8 cellular contexts compared by ENCODE assay signal in the genomic region with DNA sequence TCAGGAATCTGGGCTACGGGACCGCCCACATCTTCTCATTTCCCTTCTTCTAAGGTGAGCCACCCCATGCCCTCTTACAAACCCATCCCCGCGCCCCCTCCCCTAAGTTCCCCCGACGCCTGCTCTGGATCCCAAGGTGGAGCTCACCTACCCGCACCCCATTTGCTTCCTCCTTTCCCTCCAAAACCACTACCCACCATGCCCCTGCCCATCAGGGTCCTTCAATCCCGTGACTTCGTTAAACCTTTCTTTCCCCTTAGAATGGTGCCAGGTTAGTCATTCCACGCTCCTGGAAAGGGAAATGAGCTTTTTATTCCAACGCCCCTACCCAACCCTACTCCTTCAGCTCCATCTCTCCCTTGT. TPM values are rescaled to one million over a fixed set of nuclear protein-coding genes. Genes with fewer than 3 reads are reported as not detected.
DNase-seq lines count a peak whose midpoint lies in the region; ATAC-seq and TF ChIP-seq lines count a peak whose summit lies in the region.

No MANE protein-coding gene starts in this region.

- WGBS in transverse colon (ENCODE audit: low coverage in 1 of 2), 2 donors: 0 to 29% methylated on average over 1 to 11 of the region's 11 CpGs

- no peak for DNase-seq in activated T-cell treated with anti-CD3 and anti-CD28 coated beads, Interleukin-2, amount 50 U/mL, for 72 hours
- no peak for DNase-seq in activated T-cell treated with anti-CD3 and anti-CD28 coated beads for 4 hours
- no peak for DNase-seq in memory B cell (ENCODE audit: low spot score in 2 of 2)
- no peak for DNase-seq in transverse colon
- no peak for DNase-seq in mucosa of gallbladder (ENCODE audit: low spot score)
- DNase-seq in activated gamma-delta T cell (lab: John Stamatoyannopoulos, UW): no peak

- H3K27ac ChIP-seq in transverse colon: peak overlapping the region; percentile 67 to 92 (median 80)

- peaks cover 17 to 18% of the 10 kb centered on the region in 2 donors for H3K36me3 Mint-ChIP-seq in activated T-cell treated with anti-CD3 and anti-CD28 coated beads, Interleukin-2, amount 50 U/mL, for 72 hours (ENCODE audit: insufficient read depth in 2 of 2)
- peaks cover 31% of the 10 kb centered on the region for H3K36me3 Mint-ChIP-seq in brain
- H3K36me3 Mint-ChIP-seq in memory B cell: peaks cover 24% of the 10 kb centered on the region

- intact Hi-C loops in transverse colon (cut with DNase I; ENCODE audit: low total_unique reads): loop anchor here (5.0 to 10.0 kb wide), 2 partner anchors 118 to 490 kb away; no protein-coding TSS in a partner anchor

- no peak for ATAC-seq in activated T-cell treated with anti-CD3 and anti-CD28 coated beads, Interleukin-2, amount 50 U/mL, for 72 hours (replicated peaks in 1 of 2)
- ATAC-seq in memory B cell (ENCODE audit: low read depth): no peak
- no peak for ATAC-seq in activated CD4-positive, CD25-positive, alpha-beta regulatory T cell treated with anti-CD3 and anti-CD28 coated beads, Interleukin-2, amount 50 U/mL, for 24 hours

- peak overlapping the region; percentile 70 to 85 for H3K4me3 Mint-ChIP-seq in activated T-cell treated with anti-CD3 and anti-CD28 coated beads, Interleukin-2, amount 50 U/mL, for 72 hours
- H3K4me3 Mint-ChIP-seq in brain: peak overlapping the region; percentile 92 to 98 (median 95)
- peak overlapping the region; percentile 80 for H3K4me3 Mint-ChIP-seq in memory B cell

- in situ Hi-C loops in transverse colon (cut with MboI; ENCODE audit: low pct_ligation_motif_present in 1 of 4, low pct_unique_long_range_greater_than_20kb in 1 of 4, low sequenced_read_pairs in 3 of 4): no loop called here

- H3K27me3 ChIP-seq in transverse colon: no peaks in the 10 kb centered on the region

- no peaks in the 10 kb centered on the region for H3K27me3 Mint-ChIP-seq in activated T-cell treated with anti-CD3 and anti-CD28 coated beads, Interleukin-2, amount 50 U/mL, for 72 hours (ENCODE audit: low read depth)
- H3K27me3 Mint-ChIP-seq in brain (peaks cover 4% of the 10 kb centered on the region), memory B cell (no peaks in the 10 kb centered on the region)

- peak overlapping the region in 3 of 4 donors; percentile 78 to 86 (median 80) for H3K4me3 ChIP-seq in transverse colon

- H3K9me3 ChIP-seq in transverse colon: no peaks in the 10 kb centered on the region

- no peak for TF ChIP-seq CTCF in brain (conservative IDR thresholded peaks at IDR 0.05)
- no peak for TF ChIP-seq CTCF in transverse colon (IDR thresholded peaks at IDR 0.05)

- no peaks in the 10 kb centered on the region for H3K9me3 Mint-ChIP-seq in activated T-cell treated with anti-CD3 and anti-CD28 coated beads, Interleukin-2, amount 50 U/mL, for 72 hours
- H3K9me3 Mint-ChIP-seq in brain (peaks cover 0 to 4% (median 0%) of the 10 kb centered on the region in 5 experiments), memory B cell (no peaks in the 10 kb centered on the region)

- peaks cover 0 to 32% (median 8%) of the 10 kb centered on the region in 4 donors for H3K36me3 ChIP-seq in transverse colon

- no peak overlapping the region for H3K27ac Mint-ChIP-seq in activated T-cell treated with anti-CD3 and anti-CD28 coated beads, Interleukin-2, amount 50 U/mL, for 72 hours
- peak overlapping the region; percentile 78 to 99 (median 93) for H3K27ac Mint-ChIP-seq in brain
- H3K27ac Mint-ChIP-seq in memory B cell: peak overlapping the region; percentile 78

- H3K4me1 Mint-ChIP-seq in activated T-cell treated with anti-CD3 and anti-CD28 coated beads, Interleukin-2, amount 50 U/mL, for 72 hours (ENCODE audit: low read depth): peaks cover 60% of the 10 kb centered on the region
- H3K4me1 Mint-ChIP-seq in brain (peaks cover 65% of the 10 kb centered on the region), memory B cell (peaks cover 41% of the 10 kb centered on the region)

- TF ChIP-seq EP300 in transverse colon (IDR thresholded peaks at IDR 0.05; ENCODE audit: low read depth): no peak

- TF ChIP-seq POLR2A in transverse colon (IDR thresholded peaks at IDR 0.05): no peak

- H3K4me1 ChIP-seq in transverse colon: peaks cover 19 to 56% (median 34%) of the 10 kb centered on the region in 4 donors

RNA-seq across cellular contexts. Expression of gene MTMR4, which starts 0.3 kb away (rescaled TPM):
- total RNA-seq in activated T-cell treated with anti-CD3 and anti-CD28 coated beads, Interleukin-2, amount 50 U/mL, for 72 hours: 10 to 100 TPM; 75.5 to 88.4 TPM
- 29.3 TPM for polyA plus RNA-seq in brain (ENCODE audit: insufficient read depth, low read depth, low replicate concordance)
- total RNA-seq in transverse colon (10 to 100 TPM; 43.2 to 79.6 (median 53.1) TPM), mucosa of gallbladder (44.7 TPM)

RNA-seq across cellular contexts. Expression of gene HSF5, which starts 26.6 kb away (rescaled TPM):
- 1 to 10 TPM; 2.9 to 3.3 TPM for total RNA-seq in activated T-cell treated with anti-CD3 and anti-CD28 coated beads, Interleukin-2, amount 50 U/mL, for 72 hours
- polyA plus RNA-seq in brain (ENCODE audit: insufficient read depth, low read depth, low replicate concordance): not detected
- total RNA-seq in transverse colon: under 1 TPM in 1 of 4 donors, not detected in 3; 0.16 TPM
- 0.09 TPM for total RNA-seq in mucosa of gallbladder
